Comparison of ENCODE assay signal across 20 cellular contexts in genomic region chr17:4880850-4881249, GRCh38. TPM values are rescaled to one million over a fixed set of nuclear protein-coding genes. Genes with fewer than 3 reads are reported as not detected.
"Had no signal": no experiment of that assay in that cellular context is flagged by ENCODE, and none has a peak within 500 bp of the region (broad histone marks: within the 10 kb centered on the region; RNA-seq: fewer than 3 reads in every experiment).

No MANE protein-coding gene starts in this region.

- ATAC-seq: activated CD4-positive, CD25-positive, alpha-beta regulatory T cell treated with anti-CD3 and anti-CD28 coated beads, Interleukin-2, amount 50 U/mL, for 24 hours; activated T-cell treated with anti-CD3 and anti-CD28 coated beads, Interleukin-2, amount 50 U/mL, for 4 hours; effector memory CD8-positive, alpha-beta T cell; stimulated activated effector memory CD8-positive, alpha-beta T cell treated with anti-CD3 and anti-CD28 coated beads, Interleukin-12 subunit alpha, Interleukin-12 subunit beta, amount 100 ng/mL, for 72 hours had no signal

- H3K4me3 Mint-ChIP-seq: activated T-cell treated with anti-CD3 and anti-CD28 coated beads, Interleukin-2, amount 50 U/mL, for 4 hours; effector memory CD8-positive, alpha-beta T cell; stimulated activated effector memory CD8-positive, alpha-beta T cell treated with anti-CD3 and anti-CD28 coated beads, Interleukin-12 subunit alpha, Interleukin-12 subunit beta, amount 100 ng/mL, for 72 hours had no signal

- H3K4me1 ChIP-seq: ascending aorta, breast epithelium had no signal

- H3K4me3 ChIP-seq: ascending aorta, breast epithelium, left ventricle myocardium inferior, tibial artery had no signal

- H3K9me3 ChIP-seq: ascending aorta, breast epithelium, left ventricle myocardium inferior, tibial artery had no signal

- H3K27me3 ChIP-seq: ascending aorta, breast epithelium, tibial artery had no signal

- H3K27me3 Mint-ChIP-seq: effector memory CD8-positive, alpha-beta T cell had no signal

- H3K9me3 Mint-ChIP-seq: activated T-cell treated with anti-CD3 and anti-CD28 coated beads, Interleukin-2, amount 50 U/mL, for 4 hours; effector memory CD8-positive, alpha-beta T cell; stimulated activated effector memory CD8-positive, alpha-beta T cell treated with anti-CD3 and anti-CD28 coated beads, Interleukin-12 subunit alpha, Interleukin-12 subunit beta, amount 100 ng/mL, for 72 hours had no signal

- H3K27ac ChIP-seq: ascending aorta, breast epithelium, left ventricle myocardium inferior, tibial artery had no signal

- DNase-seq: activated CD4-positive, alpha-beta T cell treated with anti-CD3 and anti-CD28 coated beads, Interleukin-2, amount 50 U/mL, for 1 hour; activated CD8-positive, alpha-beta memory T cell treated with anti-CD3 and anti-CD28 coated beads, Interleukin-2, amount 50 U/mL, for 4 hours; activated effector memory CD4-positive, alpha-beta T cell treated with anti-CD3 and anti-CD28 coated beads, Interleukin-2, amount 50 U/mL, for 16 hours; activated naive CD4-positive, alpha-beta T cell treated with anti-CD3 and anti-CD28 coated beads, Interleukin-2, amount 50 U/mL, for 16 hours; activated T-cell treated with anti-CD3 and anti-CD28 coated beads, Interleukin-2, amount 50 U/mL, for 4 hours; cerebellar nuclear complex; effector memory CD8-positive, alpha-beta T cell; foreskin melanocyte; kidney; left ventricle myocardium inferior; mammary epithelial cell; stimulated activated CD4-positive, alpha-beta T cell treated with anti-CD3 and anti-CD28 coated beads, Interleukin-4, amount 100 ng/mL, for 24 hours; tibial artery had no signal

- H3K36me3 ChIP-seq: breast epithelium had no signal

- H3K27ac Mint-ChIP-seq: effector memory CD8-positive, alpha-beta T cell had no signal

RNA-seq across cellular contexts. Expression of gene C17orf107, which starts 18.5 kb away (rescaled TPM):
- total RNA-seq: ascending aorta had no signal

RNA-seq across cellular contexts. Expression of gene CHRNE, which starts 22.0 kb away (rescaled TPM):
- total RNA-seq: ascending aorta had no signal

RNA-seq across cellular contexts. Expression of gene GP1BA, which starts 51.2 kb away (rescaled TPM):
- total RNA-seq: ascending aorta; breast epithelium; kidney; mammary epithelial cell; sciatic nerve; T-helper 1 cell treated with Interleukin-12 subunit alpha and Interleukin-12 subunit beta and Interleukin-4 antibody, amounts not matched to agents 30 ng/mL and 1 ng/mL, for 36 hours; urinary bladder had no signal
- polyA plus RNA-seq: mammary epithelial cell had no signal
